In the genomic region with DNA sequence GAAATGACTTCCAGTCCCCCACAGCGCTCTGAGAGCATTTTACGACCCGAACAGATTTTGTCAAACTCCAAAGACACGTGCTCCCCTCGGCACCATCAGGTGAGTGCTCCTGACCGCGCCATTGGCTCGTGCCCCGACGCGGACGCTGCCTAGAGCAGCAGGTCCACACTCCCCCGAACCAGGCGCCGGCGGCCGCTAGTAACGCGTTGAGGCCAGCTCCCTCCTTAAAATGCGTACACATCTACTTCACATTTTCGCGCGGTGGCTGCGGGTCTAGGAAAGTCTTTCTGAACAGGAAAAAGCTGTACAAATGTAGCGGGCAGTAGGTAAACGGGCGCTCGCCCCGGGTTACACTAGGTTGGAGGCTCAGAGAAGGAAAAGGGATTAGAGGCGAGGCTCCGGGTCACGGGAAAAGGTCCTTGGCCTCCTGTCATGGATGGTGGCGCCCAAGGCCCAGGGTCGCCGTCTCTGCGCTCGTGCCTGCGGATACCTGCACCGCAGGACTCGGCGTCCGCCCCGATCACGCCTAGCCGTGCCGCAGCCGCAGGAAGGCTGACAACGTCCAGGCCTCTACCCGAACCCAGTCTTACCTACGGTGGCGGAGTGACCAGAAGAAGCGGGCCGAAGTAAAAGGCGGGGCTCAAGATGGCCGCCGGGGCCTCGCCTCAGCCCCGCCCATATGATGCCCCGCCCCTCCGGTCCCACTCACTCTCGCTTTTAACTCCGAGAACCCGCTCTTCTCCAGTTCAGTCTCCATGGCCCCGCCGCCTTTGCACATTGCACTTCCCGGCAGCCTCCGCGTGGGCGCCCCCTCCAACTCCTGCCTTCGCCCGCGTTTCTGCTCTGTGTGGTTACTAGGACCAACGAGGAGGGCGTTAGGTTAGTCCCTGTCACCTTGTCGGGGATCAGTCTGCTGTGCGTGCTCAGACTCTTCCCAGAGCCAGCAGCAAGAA, we compare ENCODE assay signal across 1 cellular context.
TF ChIP-seq lines count a peak whose summit lies in the region.

A gene with protein sequence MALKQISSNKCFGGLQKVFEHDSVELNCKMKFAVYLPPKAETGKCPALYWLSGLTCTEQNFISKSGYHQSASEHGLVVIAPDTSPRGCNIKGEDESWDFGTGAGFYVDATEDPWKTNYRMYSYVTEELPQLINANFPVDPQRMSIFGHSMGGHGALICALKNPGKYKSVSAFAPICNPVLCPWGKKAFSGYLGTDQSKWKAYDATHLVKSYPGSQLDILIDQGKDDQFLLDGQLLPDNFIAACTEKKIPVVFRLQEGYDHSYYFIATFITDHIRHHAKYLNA (minus strand): TSS at position 647 of the 953 bp plus-strand sequence. CDS start 5,748 bp downstream, outside the sequence.

TF ChIP-seq in HepG2, 621 proteins besides CTCF, POLR2A, EP300 and RAD21 (continued from another document and continues in another):
- 0 out of 2 replicates have a peak, but pooled peaks have one; percentile 31 for TF ChIP-seq ZNF619 (CRISPR knock-in tag; IDR thresholded peaks at IDR 0.05)
- no peak for TF ChIP-seq NCOR1 (IDR thresholded peaks at IDR 0.05; ENCODE audit: borderline replicate concordance, low read length)
- TF ChIP-seq TP53 (CRISPR knock-in tag; conservative IDR thresholded peaks at IDR 0.05): no peak
- TF ChIP-seq ZNF234 (CRISPR knock-in tag; conservative IDR thresholded peaks at IDR 0.05): no peak
- TF ChIP-seq ZNF567 (CRISPR knock-in tag; IDR thresholded peaks at IDR 0.05; ENCODE audit: borderline replicate concordance): no peak
- peak; percentile 39; the same call in 1 of the 2 replicates for TF ChIP-seq SATB2 (CRISPR knock-in tag; IDR thresholded peaks at IDR 0.05)
- no peak; the same call in 1 of the 2 replicates for TF ChIP-seq CREM (IDR thresholded peaks at IDR 0.05)
- no peak for TF ChIP-seq CREM (CRISPR knock-in tag; IDR thresholded peaks at IDR 0.05)
- TF ChIP-seq, protein P1, sequence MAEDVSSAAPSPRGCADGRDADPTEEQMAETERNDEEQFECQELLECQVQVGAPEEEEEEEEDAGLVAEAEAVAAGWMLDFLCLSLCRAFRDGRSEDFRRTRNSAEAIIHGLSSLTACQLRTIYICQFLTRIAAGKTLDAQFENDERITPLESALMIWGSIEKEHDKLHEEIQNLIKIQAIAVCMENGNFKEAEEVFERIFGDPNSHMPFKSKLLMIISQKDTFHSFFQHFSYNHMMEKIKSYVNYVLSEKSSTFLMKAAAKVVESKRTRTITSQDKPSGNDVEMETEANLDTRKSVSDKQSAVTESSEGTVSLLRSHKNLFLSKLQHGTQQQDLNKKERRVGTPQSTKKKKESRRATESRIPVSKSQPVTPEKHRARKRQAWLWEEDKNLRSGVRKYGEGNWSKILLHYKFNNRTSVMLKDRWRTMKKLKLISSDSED (CRISPR knock-in tag; IDR thresholded peaks at IDR 0.05): 0 out of 2 replicates have a peak, but pooled peaks have one; percentile 27
- peak; percentile 81; the same call in 1 of the 2 replicates for TF ChIP-seq ZNF670 (CRISPR knock-in tag; IDR thresholded peaks at IDR 0.05; ENCODE audit: borderline replicate concordance)
- no peak for TF ChIP-seq PHF5A (CRISPR knock-in tag; IDR thresholded peaks at IDR 0.05; ENCODE audit: low read depth, unreplicated experiment)
- TF ChIP-seq GATA4 (IDR thresholded peaks at IDR 0.05; ENCODE audit: borderline replicate concordance, low read depth): no peak
- TF ChIP-seq, protein P2, sequence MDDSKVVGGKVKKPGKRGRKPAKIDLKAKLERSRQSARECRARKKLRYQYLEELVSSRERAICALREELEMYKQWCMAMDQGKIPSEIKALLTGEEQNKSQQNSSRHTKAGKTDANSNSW (CRISPR knock-in tag; IDR thresholded peaks at IDR 0.05; ENCODE audit: borderline replicate concordance): peak; percentile 73; the same call in 1 of the 2 replicates
- no peak for TF ChIP-seq ZBTB42 (CRISPR knock-in tag; IDR thresholded peaks at IDR 0.05)
- peak; percentile 89; the same call in 1 of the 2 replicates for TF ChIP-seq KLF12 (CRISPR knock-in tag; IDR thresholded peaks at IDR 0.05; ENCODE audit: borderline replicate concordance)
- TF ChIP-seq SMYD3 (CRISPR knock-in tag; IDR thresholded peaks at IDR 0.05): no peak
- TF ChIP-seq RELA (CRISPR knock-in tag; IDR thresholded peaks at IDR 0.05): no peak
- 0 out of 2 replicates have a peak, but pooled peaks have one; percentile 15 for TF ChIP-seq ZNF761 (CRISPR knock-in tag; conservative IDR thresholded peaks at IDR 0.05)
- TF ChIP-seq FOSL1 (CRISPR knock-in tag; IDR thresholded peaks at IDR 0.05; ENCODE audit: borderline replicate concordance): 0 out of 2 replicates have a peak, but pooled peaks have one; percentile 26
- TF ChIP-seq ZNF224 (CRISPR knock-in tag; IDR thresholded peaks at IDR 0.05): no peak
- no peak for TF ChIP-seq PTBP1 (IDR thresholded peaks at IDR 0.05; ENCODE audit: low read depth, low read length, poor library complexity, severe bottlenecking)
- no peak for TF ChIP-seq PLRG1 (conservative IDR thresholded peaks at IDR 0.05)
- TF ChIP-seq HHEX (CRISPR knock-in tag; IDR thresholded peaks at IDR 0.05): no peak
- TF ChIP-seq ZFP62 (CRISPR knock-in tag; IDR thresholded peaks at IDR 0.05): no peak
- peak; percentile 72; the same call in 1 of the 2 replicates for TF ChIP-seq ZNF782 (CRISPR knock-in tag; IDR thresholded peaks at IDR 0.05; ENCODE audit: borderline replicate concordance)
- peak; percentile 94 for TF ChIP-seq YEATS4 (CRISPR knock-in tag; IDR thresholded peaks at IDR 0.05; ENCODE audit: borderline replicate concordance)
- TF ChIP-seq, protein P3, sequence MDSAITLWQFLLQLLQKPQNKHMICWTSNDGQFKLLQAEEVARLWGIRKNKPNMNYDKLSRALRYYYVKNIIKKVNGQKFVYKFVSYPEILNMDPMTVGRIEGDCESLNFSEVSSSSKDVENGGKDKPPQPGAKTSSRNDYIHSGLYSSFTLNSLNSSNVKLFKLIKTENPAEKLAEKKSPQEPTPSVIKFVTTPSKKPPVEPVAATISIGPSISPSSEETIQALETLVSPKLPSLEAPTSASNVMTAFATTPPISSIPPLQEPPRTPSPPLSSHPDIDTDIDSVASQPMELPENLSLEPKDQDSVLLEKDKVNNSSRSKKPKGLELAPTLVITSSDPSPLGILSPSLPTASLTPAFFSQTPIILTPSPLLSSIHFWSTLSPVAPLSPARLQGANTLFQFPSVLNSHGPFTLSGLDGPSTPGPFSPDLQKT (CRISPR knock-in tag; IDR thresholded peaks at IDR 0.05; ENCODE audit: borderline replicate concordance): no peak
- TF ChIP-seq ZNF354B (CRISPR knock-in tag; IDR thresholded peaks at IDR 0.05): no peak
- peak; percentile 22; the same call in 1 of the 2 replicates for TF ChIP-seq FOXA3 (CRISPR knock-in tag; IDR thresholded peaks at IDR 0.05)
- TF ChIP-seq, protein P4, sequence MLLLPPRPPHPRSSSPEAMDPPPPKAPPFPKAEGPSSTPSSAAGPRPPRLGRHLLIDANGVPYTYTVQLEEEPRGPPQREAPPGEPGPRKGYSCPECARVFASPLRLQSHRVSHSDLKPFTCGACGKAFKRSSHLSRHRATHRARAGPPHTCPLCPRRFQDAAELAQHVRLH (CRISPR knock-in tag; IDR thresholded peaks at IDR 0.05; ENCODE audit: borderline replicate concordance, low read depth): peak; percentile 77
- TF ChIP-seq ZNF549 (CRISPR knock-in tag; IDR thresholded peaks at IDR 0.05): no peak
- TF ChIP-seq, protein P5, sequence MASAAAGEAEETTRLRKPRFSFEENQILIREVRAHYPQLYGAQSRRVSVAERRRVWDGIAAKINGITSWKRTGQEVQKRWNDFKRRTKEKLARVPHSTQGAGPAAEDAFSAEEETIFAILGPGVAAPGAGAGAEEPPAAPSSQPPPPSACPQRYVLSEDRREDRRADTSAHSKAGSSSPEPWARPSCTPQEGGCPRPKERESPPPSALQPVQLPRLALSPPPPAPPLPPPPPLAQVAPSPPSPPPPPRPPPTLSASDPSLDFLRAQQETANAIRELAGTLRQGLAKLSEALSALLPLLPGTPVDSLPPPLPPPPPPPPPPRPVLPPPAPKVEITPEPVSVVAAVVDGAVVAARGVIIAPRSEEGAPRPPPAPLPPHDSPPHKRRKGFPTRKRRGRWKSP (CRISPR knock-in tag; IDR thresholded peaks at IDR 0.05): peak; percentile 9; the same call in 1 of the 2 replicates
- TF ChIP-seq FOXJ3 (CRISPR knock-in tag; IDR thresholded peaks at IDR 0.05; ENCODE audit: borderline replicate concordance): peak; percentile 68; the same call in 1 of the 2 replicates
- TF ChIP-seq ZNF383 (CRISPR knock-in tag; IDR thresholded peaks at IDR 0.05; ENCODE audit: borderline replicate concordance): no peak
- TF ChIP-seq XRCC5 (optimal IDR thresholded peaks at IDR 0.05; ENCODE audit: low read length): no peak
- no peak for TF ChIP-seq HNRNPUL1 (IDR thresholded peaks at IDR 0.05; ENCODE audit: low read depth, low read length)
- TF ChIP-seq, protein P6, sequence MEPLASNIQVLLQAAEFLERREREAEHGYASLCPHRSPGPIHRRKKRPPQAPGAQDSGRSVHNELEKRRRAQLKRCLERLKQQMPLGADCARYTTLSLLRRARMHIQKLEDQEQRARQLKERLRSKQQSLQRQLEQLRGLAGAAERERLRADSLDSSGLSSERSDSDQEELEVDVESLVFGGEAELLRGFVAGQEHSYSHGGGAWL (CRISPR knock-in tag; IDR thresholded peaks at IDR 0.05): peak; percentile 76
- TF ChIP-seq, protein P7, sequence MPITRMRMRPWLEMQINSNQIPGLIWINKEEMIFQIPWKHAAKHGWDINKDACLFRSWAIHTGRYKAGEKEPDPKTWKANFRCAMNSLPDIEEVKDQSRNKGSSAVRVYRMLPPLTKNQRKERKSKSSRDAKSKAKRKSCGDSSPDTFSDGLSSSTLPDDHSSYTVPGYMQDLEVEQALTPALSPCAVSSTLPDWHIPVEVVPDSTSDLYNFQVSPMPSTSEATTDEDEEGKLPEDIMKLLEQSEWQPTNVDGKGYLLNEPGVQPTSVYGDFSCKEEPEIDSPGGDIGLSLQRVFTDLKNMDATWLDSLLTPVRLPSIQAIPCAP (CRISPR knock-in tag; IDR thresholded peaks at IDR 0.05; ENCODE audit: low read depth): 0 out of 2 replicates have a peak, but pooled peaks have one; percentile 83
- TF ChIP-seq SMARCE1 (IDR thresholded peaks at IDR 0.05; ENCODE audit: borderline replicate concordance): no peak
- TF ChIP-seq ZNF282 (IDR thresholded peaks at IDR 0.05; ENCODE audit: partially characterized antibody): no peak
- TF ChIP-seq, protein P8, sequence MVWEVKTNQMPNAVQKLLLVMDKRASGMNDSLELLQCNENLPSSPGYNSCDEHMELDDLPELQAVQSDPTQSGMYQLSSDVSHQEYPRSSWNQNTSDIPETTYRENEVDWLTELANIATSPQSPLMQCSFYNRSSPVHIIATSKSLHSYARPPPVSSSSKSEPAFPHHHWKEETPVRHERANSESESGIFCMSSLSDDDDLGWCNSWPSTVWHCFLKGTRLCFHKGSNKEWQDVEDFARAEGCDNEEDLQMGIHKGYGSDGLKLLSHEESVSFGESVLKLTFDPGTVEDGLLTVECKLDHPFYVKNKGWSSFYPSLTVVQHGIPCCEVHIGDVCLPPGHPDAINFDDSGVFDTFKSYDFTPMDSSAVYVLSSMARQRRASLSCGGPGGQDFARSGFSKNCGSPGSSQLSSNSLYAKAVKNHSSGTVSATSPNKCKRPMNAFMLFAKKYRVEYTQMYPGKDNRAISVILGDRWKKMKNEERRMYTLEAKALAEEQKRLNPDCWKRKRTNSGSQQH (CRISPR knock-in tag; IDR thresholded peaks at IDR 0.05; ENCODE audit: low read depth): peak; percentile 93
- peak; percentile 44; the same call in 1 of the 2 replicates for TF ChIP-seq ZNF747 (CRISPR knock-in tag; IDR thresholded peaks at IDR 0.05; ENCODE audit: borderline replicate concordance)
- TF ChIP-seq, protein P9, sequence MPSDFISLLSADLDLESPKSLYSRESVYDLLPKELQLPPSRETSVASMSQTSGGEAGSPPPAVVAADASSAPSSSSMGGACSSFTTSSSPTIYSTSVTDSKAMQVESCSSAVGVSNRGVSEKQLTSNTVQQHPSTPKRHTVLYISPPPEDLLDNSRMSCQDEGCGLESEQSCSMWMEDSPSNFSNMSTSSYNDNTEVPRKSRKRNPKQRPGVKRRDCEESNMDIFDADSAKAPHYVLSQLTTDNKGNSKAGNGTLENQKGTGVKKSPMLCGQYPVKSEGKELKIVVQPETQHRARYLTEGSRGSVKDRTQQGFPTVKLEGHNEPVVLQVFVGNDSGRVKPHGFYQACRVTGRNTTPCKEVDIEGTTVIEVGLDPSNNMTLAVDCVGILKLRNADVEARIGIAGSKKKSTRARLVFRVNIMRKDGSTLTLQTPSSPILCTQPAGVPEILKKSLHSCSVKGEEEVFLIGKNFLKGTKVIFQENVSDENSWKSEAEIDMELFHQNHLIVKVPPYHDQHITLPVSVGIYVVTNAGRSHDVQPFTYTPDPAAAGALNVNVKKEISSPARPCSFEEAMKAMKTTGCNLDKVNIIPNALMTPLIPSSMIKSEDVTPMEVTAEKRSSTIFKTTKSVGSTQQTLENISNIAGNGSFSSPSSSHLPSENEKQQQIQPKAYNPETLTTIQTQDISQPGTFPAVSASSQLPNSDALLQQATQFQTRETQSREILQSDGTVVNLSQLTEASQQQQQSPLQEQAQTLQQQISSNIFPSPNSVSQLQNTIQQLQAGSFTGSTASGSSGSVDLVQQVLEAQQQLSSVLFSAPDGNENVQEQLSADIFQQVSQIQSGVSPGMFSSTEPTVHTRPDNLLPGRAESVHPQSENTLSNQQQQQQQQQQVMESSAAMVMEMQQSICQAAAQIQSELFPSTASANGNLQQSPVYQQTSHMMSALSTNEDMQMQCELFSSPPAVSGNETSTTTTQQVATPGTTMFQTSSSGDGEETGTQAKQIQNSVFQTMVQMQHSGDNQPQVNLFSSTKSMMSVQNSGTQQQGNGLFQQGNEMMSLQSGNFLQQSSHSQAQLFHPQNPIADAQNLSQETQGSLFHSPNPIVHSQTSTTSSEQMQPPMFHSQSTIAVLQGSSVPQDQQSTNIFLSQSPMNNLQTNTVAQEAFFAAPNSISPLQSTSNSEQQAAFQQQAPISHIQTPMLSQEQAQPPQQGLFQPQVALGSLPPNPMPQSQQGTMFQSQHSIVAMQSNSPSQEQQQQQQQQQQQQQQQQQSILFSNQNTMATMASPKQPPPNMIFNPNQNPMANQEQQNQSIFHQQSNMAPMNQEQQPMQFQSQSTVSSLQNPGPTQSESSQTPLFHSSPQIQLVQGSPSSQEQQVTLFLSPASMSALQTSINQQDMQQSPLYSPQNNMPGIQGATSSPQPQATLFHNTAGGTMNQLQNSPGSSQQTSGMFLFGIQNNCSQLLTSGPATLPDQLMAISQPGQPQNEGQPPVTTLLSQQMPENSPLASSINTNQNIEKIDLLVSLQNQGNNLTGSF (CRISPR knock-in tag; IDR thresholded peaks at IDR 0.05): peak; percentile 39; the same call in 1 of the 2 replicates
- TF ChIP-seq, protein P10, sequence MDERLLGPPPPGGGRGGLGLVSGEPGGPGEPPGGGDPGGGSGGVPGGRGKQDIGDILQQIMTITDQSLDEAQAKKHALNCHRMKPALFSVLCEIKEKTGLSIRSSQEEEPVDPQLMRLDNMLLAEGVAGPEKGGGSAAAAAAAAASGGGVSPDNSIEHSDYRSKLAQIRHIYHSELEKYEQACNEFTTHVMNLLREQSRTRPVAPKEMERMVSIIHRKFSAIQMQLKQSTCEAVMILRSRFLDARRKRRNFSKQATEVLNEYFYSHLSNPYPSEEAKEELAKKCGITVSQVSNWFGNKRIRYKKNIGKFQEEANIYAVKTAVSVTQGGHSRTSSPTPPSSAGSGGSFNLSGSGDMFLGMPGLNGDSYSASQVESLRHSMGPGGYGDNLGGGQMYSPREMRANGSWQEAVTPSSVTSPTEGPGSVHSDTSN (CRISPR knock-in tag; IDR thresholded peaks at IDR 0.05): no peak
- peak; percentile 98 for TF ChIP-seq ZFY (CRISPR knock-in tag; IDR thresholded peaks at IDR 0.05)
- TF ChIP-seq SCMH1 (CRISPR knock-in tag; IDR thresholded peaks at IDR 0.05; ENCODE audit: borderline replicate concordance): no peak
- peak; percentile 74 for TF ChIP-seq HOXA3 (CRISPR knock-in tag; IDR thresholded peaks at IDR 0.05)
- peak; percentile 77 for TF ChIP-seq SPEN (CRISPR knock-in tag; IDR thresholded peaks at IDR 0.05; ENCODE audit: low read depth)
